ENCODE assay signal across 1 cellular context in genomic region chr2:110784047-110784631, GRCh38.
TF ChIP-seq lines count a peak whose summit lies in the region.

No MANE protein-coding gene starts in this region.

TF ChIP-seq in HepG2, 621 proteins besides CTCF, POLR2A, EP300 and RAD21:
- TF ChIP-seq ZNF276 (CRISPR knock-in tag; IDR thresholded peaks at IDR 0.05; ENCODE audit: low read depth) (no peak), ZNF121 (CRISPR knock-in tag; IDR thresholded peaks at IDR 0.05) (0 out of 2 replicates have a peak, but pooled peaks have one; percentile 45), FOXO1 (CRISPR knock-in tag; IDR thresholded peaks at IDR 0.05) (no peak), ZNF207 (IDR thresholded peaks at IDR 0.05; ENCODE audit: borderline replicate concordance) (no peak)
